In the genomic region with DNA sequence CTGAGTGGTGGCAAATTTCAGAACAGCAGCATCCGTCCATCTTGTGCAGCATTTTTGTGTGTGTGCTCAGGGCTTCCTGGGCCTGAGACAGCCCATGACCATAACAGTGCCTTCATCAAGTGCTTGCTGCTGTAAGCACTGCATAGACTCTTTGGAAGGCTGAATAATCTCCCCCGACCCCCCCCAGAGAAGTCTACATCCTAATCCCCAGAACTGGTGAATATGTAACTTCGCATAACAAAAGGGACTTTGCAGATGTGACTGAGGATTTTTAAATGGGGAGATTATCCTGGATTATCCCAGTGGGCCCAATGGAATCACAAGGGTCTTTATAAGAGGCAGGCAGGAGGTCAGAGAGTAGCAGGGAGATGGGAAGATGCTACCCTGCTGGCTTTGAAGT, we compare ENCODE assay signal across 22 cellular contexts. TPM values are rescaled to one million over a fixed set of nuclear protein-coding genes. Genes with fewer than 3 reads are reported as not detected.
DNase-seq lines count a peak whose midpoint lies in the region; ATAC-seq and TF ChIP-seq lines count a peak whose summit lies in the region.
"Had no signal": no experiment of that assay in that cellular context is flagged by ENCODE, and none has a peak within 500 bp of the region (broad histone marks: within the 10 kb centered on the region; RNA-seq: fewer than 3 reads in every experiment).

No MANE protein-coding gene starts in this region.

- POLR2A ChIA-PET in WTC11 (lab: Charles Lee): no interaction called here

- peak; percentile 37 for DNase-seq in NCI-H82 (lab: John Stamatoyannopoulos, UW)
- no peak for DNase-seq in NCI-H82 treated with DMSO at 0.1 percent for 48 hours (lab: John Stamatoyannopoulos, UW; ENCODE audit: unreplicated experiment)
- DNase-seq in WTC11 (ENCODE audit: low spot score): no peak
- DNase-seq in stimulated activated naive B cell treated with anti-CD40 and anti-IgM and Interleukin-4, amounts not matched to agents 10 μg/mL and 1 μg/mL and 100 μg/mL, for 72 hours: no peak
- DNase-seq in pons (ENCODE audit: low spot score): no peak
- DNase-seq: AML-193; Caco-2; CD4-positive, alpha-beta T cell; CD8-positive, alpha-beta T cell; DMS 273 treated with DMSO at 0.1 percent for 48 hours; DMS153; DMS53; DMS79; DND-41; EL; GDM1 had no signal

- no peak overlapping the region for H3K4me3 Mint-ChIP-seq in WTC11
- no peak overlapping the region for H3K4me3 Mint-ChIP-seq in stimulated activated naive B cell treated with anti-CD40 and anti-IgM and Interleukin-4, amounts not matched to agents 10 μg/mL and 1 μg/mL and 100 μg/mL, for 72 hours
- H3K4me3 Mint-ChIP-seq: B cell; CD4-positive, alpha-beta T cell; CD8-positive, alpha-beta T cell had no signal

- H3K9me3 Mint-ChIP-seq in WTC11: peaks cover 11% of the 10 kb centered on the region
- no peaks in the 10 kb centered on the region for H3K9me3 Mint-ChIP-seq in stimulated activated naive B cell treated with anti-CD40 and anti-IgM and Interleukin-4, amounts not matched to agents 10 μg/mL and 1 μg/mL and 100 μg/mL, for 72 hours
- H3K9me3 Mint-ChIP-seq: CD4-positive, alpha-beta T cell; CD8-positive, alpha-beta T cell had no signal

- TF ChIP-seq CTCF in WTC11 (IDR thresholded peaks at IDR 0.05): no peak

- H3K27ac Mint-ChIP-seq in WTC11: no peak overlapping the region
- peak overlapping the region; percentile 5 for H3K27ac Mint-ChIP-seq in stimulated activated naive B cell treated with anti-CD40 and anti-IgM and Interleukin-4, amounts not matched to agents 10 μg/mL and 1 μg/mL and 100 μg/mL, for 72 hours
- H3K27ac Mint-ChIP-seq: B cell; CD4-positive, alpha-beta T cell; CD8-positive, alpha-beta T cell had no signal

- H3K36me3 Mint-ChIP-seq in WTC11: peaks cover 18% of the 10 kb centered on the region
- no peaks in the 10 kb centered on the region for H3K36me3 Mint-ChIP-seq in stimulated activated naive B cell treated with anti-CD40 and anti-IgM and Interleukin-4, amounts not matched to agents 10 μg/mL and 1 μg/mL and 100 μg/mL, for 72 hours
- H3K36me3 Mint-ChIP-seq: CD8-positive, alpha-beta T cell had no signal

- no peaks in the 10 kb centered on the region for H3K4me1 Mint-ChIP-seq in WTC11
- no peaks in the 10 kb centered on the region for H3K4me1 Mint-ChIP-seq in stimulated activated naive B cell treated with anti-CD40 and anti-IgM and Interleukin-4, amounts not matched to agents 10 μg/mL and 1 μg/mL and 100 μg/mL, for 72 hours
- H3K4me1 Mint-ChIP-seq: B cell had no signal

- CTCF ChIA-PET in WTC11 (lab: Charles Lee): interaction anchor here (1.5 kb wide), 1 partner anchor 21 kb away, joined by 5 read pairs; no protein-coding TSS in a partner anchor

- ATAC-seq in WTC11 (no peak), GM21381 (IDR thresholded peaks at IDR 0.05; ENCODE audit: unreplicated experiment) (no peak)
- ATAC-seq in stimulated activated naive B cell treated with anti-CD40 and anti-IgM and Interleukin-4, amounts not matched to agents 10 μg/mL and 1 μg/mL and 100 μg/mL, for 72 hours (replicated peaks): no peak
- ATAC-seq: A549; CD8-positive, alpha-beta T cell; GM12878 had no signal

- H3K27me3 Mint-ChIP-seq in WTC11 (ENCODE audit: low read depth): no peaks in the 10 kb centered on the region
- peaks cover 4 to 5% of the 10 kb centered on the region in 2 donors for H3K27me3 Mint-ChIP-seq in stimulated activated naive B cell treated with anti-CD40 and anti-IgM and Interleukin-4, amounts not matched to agents 10 μg/mL and 1 μg/mL and 100 μg/mL, for 72 hours
- H3K27me3 Mint-ChIP-seq: B cell; CD4-positive, alpha-beta T cell had no signal

TF ChIP-seq in WTC11, 78 proteins besides CTCF, POLR2A, EP300 and RAD21:
- TF ChIP-seq TCF7 (CRISPR knock-in tag; IDR thresholded peaks at IDR 0.05; ENCODE audit: low read depth) (no peak), GTF2I (CRISPR knock-in tag; conservative IDR thresholded peaks at IDR 0.05) (peak; percentile 63; the same call in 1 of the 2 replicates)

RNA-seq across cellular contexts. Expression of gene TMC5, which starts 50.6 kb away (rescaled TPM):
- 2.1 to 4.6 TPM (median 3.1 TPM) in 3 replicates for total RNA-seq in WTC11 (2021)
- total RNA-seq: A172; B cell; CD4-positive, alpha-beta T cell; CD8-positive, alpha-beta T cell; G401; GM12878 had no signal

RNA-seq across cellular contexts. Expression of gene GDE1, which starts 53.6 kb away (rescaled TPM):
- 58.3 to 65.7 TPM (median 60.6 TPM) in 3 replicates for total RNA-seq in WTC11 (2021)

RNA-seq across cellular contexts. Expression of gene CCP110, which starts 55.4 kb away (rescaled TPM):
- total RNA-seq in WTC11 (2021): 17.9 to 23.9 TPM (median 19.5 TPM) in 3 replicates
